Comparison of ENCODE assay signal across 3 cellular contexts in the genomic region with DNA sequence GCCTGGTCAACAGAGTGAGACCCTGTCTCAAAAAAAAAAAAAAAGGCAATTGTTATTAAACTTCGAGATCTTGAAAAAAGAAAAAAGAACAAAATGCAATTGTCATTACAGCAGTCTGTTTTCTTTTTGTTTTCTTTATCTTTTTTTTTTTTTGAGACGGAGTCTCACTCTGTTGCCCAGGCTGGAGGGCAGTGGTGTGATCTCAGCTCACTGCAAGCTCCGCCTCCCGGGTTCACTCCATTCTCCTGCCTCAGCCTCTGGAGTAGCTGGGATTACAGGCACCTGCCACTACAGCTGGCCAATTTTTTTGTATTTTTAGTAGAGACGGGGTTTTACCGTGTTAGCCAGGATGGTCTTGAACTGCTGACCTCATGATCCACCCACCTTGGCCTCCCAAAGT.
TF ChIP-seq lines count a peak whose summit lies in the region.

No MANE protein-coding gene starts in this region.

TF ChIP-seq in HEK293, 187 proteins besides CTCF, POLR2A, EP300 and RAD21:
- TF ChIP-seq, protein P1, sequence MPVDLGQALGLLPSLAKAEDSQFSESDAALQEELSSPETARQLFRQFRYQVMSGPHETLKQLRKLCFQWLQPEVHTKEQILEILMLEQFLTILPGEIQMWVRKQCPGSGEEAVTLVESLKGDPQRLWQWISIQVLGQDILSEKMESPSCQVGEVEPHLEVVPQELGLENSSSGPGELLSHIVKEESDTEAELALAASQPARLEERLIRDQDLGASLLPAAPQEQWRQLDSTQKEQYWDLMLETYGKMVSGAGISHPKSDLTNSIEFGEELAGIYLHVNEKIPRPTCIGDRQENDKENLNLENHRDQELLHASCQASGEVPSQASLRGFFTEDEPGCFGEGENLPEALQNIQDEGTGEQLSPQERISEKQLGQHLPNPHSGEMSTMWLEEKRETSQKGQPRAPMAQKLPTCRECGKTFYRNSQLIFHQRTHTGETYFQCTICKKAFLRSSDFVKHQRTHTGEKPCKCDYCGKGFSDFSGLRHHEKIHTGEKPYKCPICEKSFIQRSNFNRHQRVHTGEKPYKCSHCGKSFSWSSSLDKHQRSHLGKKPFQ (tag by site-specific recombination; IDR thresholded peaks at IDR 0.05), result peak; percentile 66
- peak; percentile 85 for TF ChIP-seq ZNF394 (tag by site-specific recombination; IDR thresholded peaks at IDR 0.05; ENCODE audit: borderline replicate concordance)
- TF ChIP-seq, protein P2, sequence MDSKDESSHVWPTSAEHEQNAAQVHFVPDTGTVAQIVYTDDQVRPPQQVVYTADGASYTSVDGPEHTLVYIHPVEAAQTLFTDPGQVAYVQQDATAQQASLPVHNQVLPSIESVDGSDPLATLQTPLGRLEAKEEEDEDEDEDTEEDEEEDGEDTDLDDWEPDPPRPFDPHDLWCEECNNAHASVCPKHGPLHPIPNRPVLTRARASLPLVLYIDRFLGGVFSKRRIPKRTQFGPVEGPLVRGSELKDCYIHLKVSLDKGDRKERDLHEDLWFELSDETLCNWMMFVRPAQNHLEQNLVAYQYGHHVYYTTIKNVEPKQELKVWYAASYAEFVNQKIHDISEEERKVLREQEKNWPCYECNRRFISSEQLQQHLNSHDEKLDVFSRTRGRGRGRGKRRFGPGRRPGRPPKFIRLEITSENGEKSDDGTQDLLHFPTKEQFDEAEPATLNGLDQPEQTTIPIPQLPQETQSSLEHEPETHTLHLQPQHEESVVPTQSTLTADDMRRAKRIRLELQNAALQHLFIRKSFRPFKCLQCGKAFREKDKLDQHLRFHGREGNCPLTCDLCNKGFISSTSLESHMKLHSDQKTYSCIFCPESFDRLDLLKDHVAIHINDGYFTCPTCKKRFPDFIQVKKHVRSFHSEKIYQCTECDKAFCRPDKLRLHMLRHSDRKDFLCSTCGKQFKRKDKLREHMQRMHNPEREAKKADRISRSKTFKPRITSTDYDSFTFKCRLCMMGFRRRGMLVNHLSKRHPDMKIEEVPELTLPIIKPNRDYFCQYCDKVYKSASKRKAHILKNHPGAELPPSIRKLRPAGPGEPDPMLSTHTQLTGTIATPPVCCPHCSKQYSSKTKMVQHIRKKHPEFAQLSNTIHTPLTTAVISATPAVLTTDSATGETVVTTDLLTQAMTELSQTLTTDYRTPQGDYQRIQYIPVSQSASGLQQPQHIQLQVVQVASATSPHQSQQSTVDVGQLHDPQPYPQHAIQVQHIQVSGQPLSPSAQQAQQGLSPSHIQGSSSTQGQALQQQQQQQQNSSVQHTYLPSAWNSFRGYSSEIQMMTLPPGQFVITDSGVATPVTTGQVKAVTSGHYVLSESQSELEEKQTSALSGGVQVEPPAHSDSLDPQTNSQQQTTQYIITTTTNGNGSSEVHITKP (tag by site-specific recombination; IDR thresholded peaks at IDR 0.05), result 0 out of 2 replicates have a peak, but pooled peaks have one; percentile 15

TF ChIP-seq in K562, 482 proteins besides CTCF, POLR2A, EP300 and RAD21:
- TF ChIP-seq ZNF121 (CRISPR knock-in tag; conservative IDR thresholded peaks at IDR 0.05), result peak; percentile 42; the same call in 1 of the 2 replicates

TF ChIP-seq in HepG2, 621 proteins besides CTCF, POLR2A, EP300 and RAD21:
- TF ChIP-seq ZNF121 (CRISPR knock-in tag; IDR thresholded peaks at IDR 0.05), result peak; percentile 86
